Comparison of ENCODE assay signal across 10 cellular contexts in the genomic region with DNA sequence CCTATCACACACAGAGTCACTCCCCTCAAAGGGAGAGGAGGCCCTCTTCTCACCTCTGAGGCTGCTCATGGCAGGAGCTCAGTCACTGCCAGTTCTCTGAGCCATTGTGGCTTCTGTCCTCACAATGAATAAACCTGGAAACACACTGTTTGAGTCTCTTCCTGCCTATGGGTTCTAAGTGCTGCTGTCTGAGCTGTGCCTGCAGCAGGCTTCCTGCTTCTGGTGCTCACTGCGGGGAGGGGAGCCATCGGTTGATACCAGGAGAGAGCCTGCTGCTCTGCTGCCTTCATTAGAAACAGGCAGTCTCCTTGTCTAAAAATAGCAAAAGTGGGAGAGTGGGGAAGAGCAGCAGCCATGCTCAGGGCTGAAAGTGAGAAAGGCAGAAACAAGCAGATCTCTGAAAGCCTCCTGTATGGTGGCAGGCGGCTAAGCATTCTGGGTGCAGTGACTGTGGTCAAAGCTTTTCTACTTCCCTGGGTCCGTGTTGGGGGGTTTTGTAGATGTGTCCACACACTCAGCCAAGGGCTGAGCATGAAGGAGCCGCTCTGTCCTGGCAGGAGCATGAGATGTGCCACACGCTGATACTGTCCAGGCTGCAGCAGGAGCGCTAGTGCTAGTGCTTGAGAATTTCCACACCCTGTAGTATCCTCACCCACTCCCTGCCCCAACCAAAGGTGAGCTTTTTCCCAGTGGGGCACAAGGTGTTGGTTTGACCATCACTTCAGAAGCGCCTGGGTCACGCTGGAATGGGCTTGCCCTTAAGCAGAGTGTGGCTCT. TPM values are rescaled to one million over a fixed set of nuclear protein-coding genes. Genes with fewer than 3 reads are reported as not detected.
A peak's percentile ranks its signal among the peaks of the same experiment; 100 is the strongest.
DNase-seq lines count a peak whose midpoint lies in the region; ATAC-seq and TF ChIP-seq lines count a peak whose summit lies in the region.
"Had no signal": no experiment of that assay in that cellular context is flagged by ENCODE, and none has a peak within 500 bp of the region (broad histone marks: within the 10 kb centered on the region; RNA-seq: fewer than 3 reads in every experiment).

No MANE protein-coding gene starts in this region.

- no CpG with 5 or more reads among the region's 9 CpGs for WGBS in neuronal stem cell (ENCODE audit: extremely low coverage in 2 of 2, insufficient read length in 2 of 2, insufficient replicate concordance in 1 of 2), 2 donors

- H2AK5ac ChIP-seq in neuronal stem cell (ENCODE audit: low read depth, low read length) = no peak overlapping the region

- H3K4me2 ChIP-seq in OCI-LY7 (ENCODE audit: low read length) (peak overlapping the region; percentile 55), neuronal stem cell (ENCODE audit: insufficient read depth, low read length, poor library complexity, severe bottlenecking) (no peak overlapping the region)

- peak; percentile 27 for ATAC-seq in GM18870 (IDR thresholded peaks at IDR 0.05; ENCODE audit: unreplicated experiment)
- no peak for ATAC-seq in HG02840 (IDR thresholded peaks at IDR 0.05; ENCODE audit: low FRiP score, unreplicated experiment)
- ATAC-seq in HG03342 (IDR thresholded peaks at IDR 0.05; ENCODE audit: unreplicated experiment) = no peak
- ATAC-seq in HG02884 (IDR thresholded peaks at IDR 0.05; ENCODE audit: unreplicated experiment) = no peak

- no peak overlapping the region for H2BK15ac ChIP-seq in neuronal stem cell (ENCODE audit: low read length)

- H3K27me3 Mint-ChIP-seq in dendritic cell treated with granulocyte-macrophage colony-stimulating factor and Interleukin-4, amounts not matched to agents 40 ng/mL and 50 ng/mL, for 4 days = no peaks in the 10 kb centered on the region
- no peaks in the 10 kb centered on the region for H3K27me3 Mint-ChIP-seq in Calu3 (ENCODE audit: unreplicated experiment)

- POLR2A ChIA-PET in OCI-LY7 (lab: Charles Lee) = interaction anchor here (0.8 to 1.5 kb wide), 5 partner anchors 14 to 399 kb away, joined by 3 to 5 read pairs (median 3); no protein-coding TSS in a partner anchor

- H2AFZ ChIP-seq in OCI-LY7 (ENCODE audit: low read length) = peak overlapping the region; percentile 96
- no peak overlapping the region for H2AFZ ChIP-seq in neuronal stem cell (ENCODE audit: low read length)

- TF ChIP-seq CTCF in OCI-LY7 (conservative IDR thresholded peaks at IDR 0.05; ENCODE audit: low read length) (no peak), Calu3 (IDR thresholded peaks at IDR 0.05; ENCODE audit: unreplicated experiment) (no peak)

- H3K4me1 ChIP-seq in OCI-LY7 (ENCODE audit: insufficient read depth, low read length, poor library complexity, severe bottlenecking) (peaks cover 44% of the 10 kb centered on the region), neuronal stem cell (ENCODE audit: control insufficient read depth in 2 of 2, insufficient read depth in 1 of 2, low read depth in 1 of 2, low read length in 2 of 2) (peaks cover 0 to 2% of the 10 kb centered on the region in 2 donors)

- intact Hi-C loops in OCI-LY7 (cut with micrococcal nuclease; ENCODE audit: unreplicated experiment) = no loop called here
- intact Hi-C loops in dendritic cell treated with granulocyte-macrophage colony-stimulating factor and Interleukin-4, amounts not matched to agents 40 ng/mL and 50 ng/mL, for 4 days (cut with micrococcal nuclease) = no loop called here
- intact Hi-C loops in Calu3 (cut with micrococcal nuclease; ENCODE audit: unreplicated experiment) = no loop called here

- H3K9me3 Mint-ChIP-seq in dendritic cell treated with granulocyte-macrophage colony-stimulating factor and Interleukin-4, amounts not matched to agents 40 ng/mL and 50 ng/mL, for 4 days = no peaks in the 10 kb centered on the region
- H3K9me3 Mint-ChIP-seq in Calu3 (ENCODE audit: low read depth, unreplicated experiment) = no peaks in the 10 kb centered on the region

- no peaks in the 10 kb centered on the region for H3K79me2 ChIP-seq in OCI-LY7 (ENCODE audit: insufficient read depth, low read depth, low read length)

- no peaks in the 10 kb centered on the region for H3K27me3 ChIP-seq in neuronal stem cell (ENCODE audit: control insufficient read depth in 3 of 3, insufficient read depth in 3 of 3, low read depth in 1 of 3, low read length in 3 of 3)

- H3K36me3 ChIP-seq in OCI-LY7 (ENCODE audit: insufficient read depth, low read length) (no peaks in the 10 kb centered on the region), neuronal stem cell (replicated peaks in 1 of 2; ENCODE audit: control insufficient read depth in 2 of 2, insufficient read depth in 2 of 2, low read length in 2 of 2) (peaks cover 0 to 23% of the 10 kb centered on the region in 2 donors)

- peak overlapping the region; percentile 20 for H3K18ac ChIP-seq in neuronal stem cell (ENCODE audit: low read length)

- BruUV-seq in OCI-LY7 (replicated peaks; lab: Mats Ljungman, UMichigan) (no TSS peak), Calu3 (replicated peaks; lab: Mats Ljungman, UMichigan) (no TSS peak)

- H3K36me3 Mint-ChIP-seq in dendritic cell treated with granulocyte-macrophage colony-stimulating factor and Interleukin-4, amounts not matched to agents 40 ng/mL and 50 ng/mL, for 4 days (ENCODE audit: low read depth) = peaks cover 11% of the 10 kb centered on the region
- H3K36me3 Mint-ChIP-seq in Calu3 (ENCODE audit: insufficient read depth, unreplicated experiment) = no peaks in the 10 kb centered on the region

- no peaks in the 10 kb centered on the region for H4K20me1 ChIP-seq in OCI-LY7 (ENCODE audit: insufficient read depth, low read length)

- H3K9me2 ChIP-seq in OCI-LY7 (ENCODE audit: insufficient read depth, low read length) = no peaks in the 10 kb centered on the region

- H3K4me1 Mint-ChIP-seq in dendritic cell treated with granulocyte-macrophage colony-stimulating factor and Interleukin-4, amounts not matched to agents 40 ng/mL and 50 ng/mL, for 4 days (ENCODE audit: low read depth) = peaks cover 67% of the 10 kb centered on the region
- no peaks in the 10 kb centered on the region for H3K4me1 Mint-ChIP-seq in Calu3 (ENCODE audit: low read depth, unreplicated experiment)

- no peak overlapping the region for H4K91ac ChIP-seq in neuronal stem cell (ENCODE audit: low read depth, low read length, poor library complexity)

- peak overlapping the region; percentile 72 for H3K14ac ChIP-seq in neuronal stem cell (ENCODE audit: low read length)

- H2BK5ac ChIP-seq in neuronal stem cell (ENCODE audit: low read length) = no peak overlapping the region

- peak overlapping the region; percentile 65 for H3K9ac ChIP-seq in neuronal stem cell (ENCODE audit: low read depth, low read length, poor library complexity)

- no peaks in the 10 kb centered on the region for H3K9me3 ChIP-seq in OCI-LY7 (ENCODE audit: low read length)
- peaks cover 0 to 14% of the 10 kb centered on the region in 2 donors for H3K9me3 ChIP-seq in neuronal stem cell (replicated peaks in 1 of 2; ENCODE audit: control insufficient read depth in 2 of 2, insufficient read depth in 1 of 2, low read depth in 1 of 2, low read length in 2 of 2)

- H3K4me3 ChIP-seq in OCI-LY7 (ENCODE audit: low read depth, low read length, poor library complexity, severe bottlenecking) (no peak overlapping the region), neuronal stem cell (ENCODE audit: low read length in 2 of 2) (no peak overlapping the region)

- H3K4me3 Mint-ChIP-seq in dendritic cell treated with granulocyte-macrophage colony-stimulating factor and Interleukin-4, amounts not matched to agents 40 ng/mL and 50 ng/mL, for 4 days = peak overlapping the region; percentile 45
- H3K4me3 Mint-ChIP-seq in Calu3 (ENCODE audit: low read depth, unreplicated experiment) = no peak overlapping the region

- H3K27ac ChIP-seq in OCI-LY7 (ENCODE audit: low read depth, low read length, poor library complexity, severe bottlenecking) (peak overlapping the region; percentile 27), neuronal stem cell (replicated peaks; ENCODE audit: low read length) (no peak overlapping the region)

- no peak overlapping the region for H2BK12ac ChIP-seq in neuronal stem cell (ENCODE audit: low read length)

- no peak overlapping the region for H3K23ac ChIP-seq in neuronal stem cell (ENCODE audit: low read depth, low read length, poor library complexity)

- DNase-seq in OCI-LY7 (ENCODE audit: low spot score) = peak; percentile 63
- no peak for DNase-seq in neuronal stem cell (ENCODE audit: low spot score)
- no peak for DNase-seq in Calu3
- DNase-seq: MM.1S had no signal

- H4K8ac ChIP-seq in neuronal stem cell (ENCODE audit: low read depth, low read length) = peak overlapping the region; percentile 58

- CTCF ChIA-PET in OCI-LY7 (lab: Charles Lee; ENCODE audit: unreplicated experiment) (interaction anchor here (0.6 kb wide), 1 partner anchor 272 kb away, joined by 3 read pairs; no protein-coding TSS in a partner anchor), Calu3 (lab: Charles Lee) (no interaction called here)

- H3K27ac Mint-ChIP-seq in dendritic cell treated with granulocyte-macrophage colony-stimulating factor and Interleukin-4, amounts not matched to agents 40 ng/mL and 50 ng/mL, for 4 days = peak overlapping the region; percentile 89
- no peak overlapping the region for H3K27ac Mint-ChIP-seq in Calu3 (ENCODE audit: unreplicated experiment)

- H2BK120ac ChIP-seq in neuronal stem cell (ENCODE audit: low read depth, low read length) = no peak overlapping the region

- H3K4ac ChIP-seq in neuronal stem cell (ENCODE audit: low read length) = no peak overlapping the region

- no peaks in the 10 kb centered on the region for H3K79me1 ChIP-seq in neuronal stem cell (ENCODE audit: low read depth, low read length)

RNA-seq across cellular contexts. Expression of gene PRKACG, which starts 34.2 kb away (rescaled TPM):
- total RNA-seq in OCI-LY7 (2014; rRNA removed; shearing (Covaris generic)) = not detected in 2 replicates
- total RNA-seq in OCI-LY7 (2022) (not detected in 2 replicates), Calu3 (2022) (not detected in 2 replicates)
- polyA plus RNA-seq in neuronal stem cell (2013, experiment 1 of 2) = not detected
- not detected for polyA plus RNA-seq in neuronal stem cell (2013, experiment 2 of 2)
- total RNA-seq: dermis microvascular lymphatic vessel endothelial cell had no signal

RNA-seq across cellular contexts. Expression of gene FXN, which starts 55.8 kb away (rescaled TPM):
- total RNA-seq in OCI-LY7 (2014; rRNA removed; shearing (Covaris generic)) = 5.6 and 6.9 TPM in 2 replicates
- total RNA-seq in OCI-LY7 (2022) (33.6 and 36.1 TPM in 2 replicates), Calu3 (2022) (11.9 and 12.9 TPM in 2 replicates)
- polyA plus RNA-seq in neuronal stem cell (2013, experiment 1 of 2) = 32.9 TPM
- 33.9 TPM for polyA plus RNA-seq in neuronal stem cell (2013, experiment 2 of 2)
